In the genomic region with DNA sequence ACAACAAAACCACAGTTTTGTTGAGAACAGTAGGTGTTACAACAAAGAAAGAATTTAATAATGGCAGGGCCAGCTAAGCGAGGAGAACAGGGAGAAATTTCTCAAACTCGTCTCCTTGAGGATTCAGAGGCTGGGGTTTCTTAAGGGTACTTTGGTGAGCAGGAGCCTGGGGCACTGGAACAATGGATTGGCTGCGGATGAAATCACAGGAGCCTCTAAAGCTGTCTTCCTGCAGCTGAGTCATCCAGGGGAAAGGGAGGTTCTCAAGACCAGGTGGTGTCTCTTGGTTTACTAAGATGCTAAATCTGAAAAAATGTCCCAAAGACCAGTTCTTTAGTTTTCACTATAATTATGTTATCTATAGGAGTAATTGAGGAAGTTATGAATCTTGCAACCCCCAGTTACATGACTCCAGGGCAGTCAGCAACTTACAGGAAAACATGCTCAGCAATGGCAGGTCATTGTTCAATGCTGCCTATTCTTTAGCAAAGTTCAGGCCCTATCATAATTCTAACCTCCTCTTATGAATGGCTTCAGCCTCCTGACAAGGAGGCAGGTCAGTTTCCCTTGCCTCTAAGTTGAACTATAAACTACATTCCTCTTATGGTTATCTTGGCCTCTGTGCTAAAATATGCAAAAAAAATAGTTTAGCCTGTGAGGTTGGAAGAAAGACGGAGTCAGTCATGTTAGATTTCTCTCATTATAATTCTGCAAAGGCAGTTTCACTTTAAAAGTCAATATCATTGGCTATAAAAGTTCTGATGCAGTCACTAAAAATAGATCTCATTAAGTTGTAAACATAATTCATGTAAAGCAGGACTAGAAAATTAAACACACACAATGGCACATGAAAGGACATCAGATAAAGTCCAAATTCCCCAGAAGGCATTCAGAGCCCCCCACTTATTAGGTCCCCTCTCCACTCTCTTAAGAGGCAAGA, we compare ENCODE assay signal across 19 cellular contexts.
DNase-seq lines count a peak whose midpoint lies in the region; ATAC-seq and TF ChIP-seq lines count a peak whose summit lies in the region.
"Had no signal": no experiment of that assay in that cellular context is flagged by ENCODE, and none has a peak within 500 bp of the region (broad histone marks: within the 10 kb centered on the region; RNA-seq: fewer than 3 reads in every experiment).

No MANE protein-coding gene starts in this region.

- no peaks in the 10 kb centered on the region for H3K9me2 ChIP-seq in PC-3 (replicated peaks; ENCODE audit: low read length)

- no peak for TF ChIP-seq EP300 in esophagus muscularis mucosa (IDR thresholded peaks at IDR 0.05)

- peak overlapping the region; percentile 24; the same call in 1 of the 2 replicates for H2AFZ ChIP-seq in PC-3 (ENCODE audit: low read length)

- WGBS in esophagus muscularis mucosa = 74% methylated on average over 4 of the region's 4 CpGs
- WGBS in mesendoderm (ENCODE audit: extremely low coverage, insufficient coverage, low lambda C conversion rate) = no CpG with 5 or more reads among the region's 4 CpGs
- 63 to 81% (median 77%) methylated on average over 4 of the region's 4 CpGs for WGBS in spleen, 5 donors

- H3K4me1 ChIP-seq in PC-3 (ENCODE audit: insufficient read depth, low read length) (peaks cover 10% of the 10 kb centered on the region; the same call in 1 of the 2 replicates), esophagus muscularis mucosa (peaks cover 0 to 15% (median 6%) of the 10 kb centered on the region in 4 donors), mesendoderm (ENCODE audit: control insufficient read depth, low read depth, low read length) (no peaks in the 10 kb centered on the region), spleen (no peaks in the 10 kb centered on the region), ascending aorta (no peaks in the 10 kb centered on the region)

- H3K79me2 ChIP-seq in PC-3 (ENCODE audit: low read length) (no peaks in the 10 kb centered on the region), mesendoderm (ENCODE audit: control insufficient read depth, insufficient read depth, low read length) (no peaks in the 10 kb centered on the region)

- no peak overlapping the region for H4K5ac ChIP-seq in mesendoderm (ENCODE audit: low read length)

- no peak overlapping the region for H3K4me3 ChIP-seq in PC-3 (ENCODE audit: low read length)
- no peak overlapping the region for H3K4me3 ChIP-seq in esophagus muscularis mucosa
- H3K4me3 ChIP-seq in mesendoderm (ENCODE audit: low read length) = no peak overlapping the region
- no peak overlapping the region for H3K4me3 ChIP-seq in spleen
- H3K4me3 ChIP-seq in ascending aorta = no peak overlapping the region
- H3K4me3 ChIP-seq: coronary artery had no signal

- H3K27ac ChIP-seq in 22Rv1 = peak overlapping the region; percentile 38
- H3K27ac ChIP-seq in PC-3 (ENCODE audit: low read length) = no peak overlapping the region
- H3K27ac ChIP-seq in esophagus muscularis mucosa (replicated peaks in 1 of 4) = no peak overlapping the region
- H3K27ac ChIP-seq in mesendoderm (ENCODE audit: low read depth, low read length) = no peak overlapping the region
- H3K27ac ChIP-seq in spleen = no peak overlapping the region
- no peak overlapping the region for H3K27ac ChIP-seq in ascending aorta
- H3K27ac ChIP-seq: coronary artery had no signal

- H3K9ac ChIP-seq in PC-3 (ENCODE audit: low read length) = no peak overlapping the region
- no peak overlapping the region for H3K9ac ChIP-seq in mesendoderm (ENCODE audit: low read length)

- no peak overlapping the region for H2AK5ac ChIP-seq in mesendoderm (ENCODE audit: low read length)

- H3K18ac ChIP-seq in mesendoderm (ENCODE audit: low read length) = no peak overlapping the region

- H4K20me1 ChIP-seq in PC-3 (ENCODE audit: low read length) = no peaks in the 10 kb centered on the region

- no peak overlapping the region for H2BK15ac ChIP-seq in mesendoderm (replicated peaks; ENCODE audit: low read depth)

- H4K8ac ChIP-seq in mesendoderm (ENCODE audit: low read depth, low read length) = no peak overlapping the region

- no peak overlapping the region for H3K56ac ChIP-seq in mesendoderm (ENCODE audit: low read length)

- TF ChIP-seq POLR2A in esophagus muscularis mucosa (IDR thresholded peaks at IDR 0.05; ENCODE audit: low read depth) = no peak
- TF ChIP-seq POLR2A in spleen (IDR thresholded peaks at IDR 0.05) = no peak

- DNase-seq in PC-3 = peak; percentile 53
- peak; percentile 39 for DNase-seq in esophagus muscularis mucosa (ENCODE audit: extremely low spot score)
- DNase-seq in mesendoderm = peak; percentile 89
- DNase-seq in Right ventricle myocardium superior = no peak
- DNase-seq in spleen = no peak
- no peak for DNase-seq in ascending aorta (ENCODE audit: low spot score in 2 of 2)
- DNase-seq in posterior cingulate gyrus = no peak
- DNase-seq: ACHN; activated CD4-positive, alpha-beta T cell treated with anti-CD3 and anti-CD28 coated beads for 4 hours; activated T-cell treated with anti-CD3 and anti-CD28 coated beads for 4 hours; CD8-positive, alpha-beta T cell; Kasumi-1; naive thymus-derived CD8-positive, alpha-beta T cell; NCI-H187; NCI-H69; RPMI8226 had no signal

- no peaks in the 10 kb centered on the region for H3K79me1 ChIP-seq in mesendoderm (ENCODE audit: low read length)

- H3K23ac ChIP-seq in mesendoderm (ENCODE audit: low read length) = no peak overlapping the region

- TF ChIP-seq CTCF in 22Rv1 (IDR thresholded peaks at IDR 0.05) = no peak
- no peak for TF ChIP-seq CTCF in PC-3 (conservative IDR thresholded peaks at IDR 0.05; ENCODE audit: low read depth, low read length)
- TF ChIP-seq CTCF in esophagus muscularis mucosa (IDR thresholded peaks at IDR 0.05) = no peak
- TF ChIP-seq CTCF in spleen (IDR thresholded peaks at IDR 0.05 in 8 of 11, conservative IDR thresholded peaks at IDR 0.05 in 3 of 11) = no peak
- TF ChIP-seq CTCF in ascending aorta (IDR thresholded peaks at IDR 0.05) = no peak

- H2BK5ac ChIP-seq in mesendoderm (ENCODE audit: low read length) = no peak overlapping the region

- no peaks in the 10 kb centered on the region for H3K36me3 ChIP-seq in PC-3 (ENCODE audit: low read depth, low read length)
- H3K36me3 ChIP-seq in esophagus muscularis mucosa = no peaks in the 10 kb centered on the region
- no peaks in the 10 kb centered on the region for H3K36me3 ChIP-seq in mesendoderm (ENCODE audit: control insufficient read depth, insufficient read depth, low read length)
- H3K36me3 ChIP-seq in spleen = no peaks in the 10 kb centered on the region
- H3K36me3 ChIP-seq in ascending aorta = no peaks in the 10 kb centered on the region

- ATAC-seq in PC-3 = peak; percentile 62; the same call in 1 of the 2 replicates
- no peak for ATAC-seq in Right ventricle myocardium superior (ENCODE audit: poor library complexity)
- ATAC-seq: CD8-positive, alpha-beta T cell; naive thymus-derived CD8-positive, alpha-beta T cell; sciatic nerve had no signal

- intact Hi-C loops in PC-3 (cut with micrococcal nuclease) (no loop called here), esophagus muscularis mucosa (cut with DNase I) (no loop called here), Right ventricle myocardium superior (cut with DNase I) (no loop called here), spleen (cut with DNase I; ENCODE audit: low total_unique reads) (no loop called here), ascending aorta (cut with DNase I) (no loop called here), posterior cingulate gyrus (cut with DNase I) (no loop called here)

- H3K4me2 ChIP-seq in PC-3 (ENCODE audit: low read length) = peak overlapping the region; percentile 24; the same call in 1 of the 2 replicates
- H3K4me2 ChIP-seq in mesendoderm (ENCODE audit: low read length) = no peak overlapping the region

- H3K4ac ChIP-seq in mesendoderm (ENCODE audit: low read depth, low read length) = no peak overlapping the region

- H2BK120ac ChIP-seq in mesendoderm (ENCODE audit: low read depth, low read length) = no peak overlapping the region

- CTCF ChIA-PET in PC-3 (lab: Charles Lee) = no interaction called here

- POLR2A ChIA-PET in PC-3 (lab: Charles Lee; ENCODE audit: unreplicated experiment) = no interaction called here

- H3F3A ChIP-seq in PC-3 (ENCODE audit: low read length, unreplicated experiment) = no peaks in the 10 kb centered on the region

- H3K9me3 ChIP-seq in PC-3 (ENCODE audit: low read length) = no peaks in the 10 kb centered on the region
- no peaks in the 10 kb centered on the region for H3K9me3 ChIP-seq in esophagus muscularis mucosa
- peaks cover 0 to 10% (median 0%) of the 10 kb centered on the region in 8 donors for H3K9me3 ChIP-seq in spleen
- H3K9me3 ChIP-seq in ascending aorta = no peaks in the 10 kb centered on the region

- no peaks in the 10 kb centered on the region for H3K27me3 ChIP-seq in PC-3 (ENCODE audit: low read length)
- H3K27me3 ChIP-seq in esophagus muscularis mucosa = no peaks in the 10 kb centered on the region
- H3K27me3 ChIP-seq in mesendoderm (ENCODE audit: insufficient read depth, low read length, poor library complexity) = no peaks in the 10 kb centered on the region
- H3K27me3 ChIP-seq in spleen (replicated peaks in 1 of 7) = no peaks in the 10 kb centered on the region
- H3K27me3 ChIP-seq in ascending aorta = no peaks in the 10 kb centered on the region

- no TSS peak for BruUV-seq in PC-3 (replicated peaks; lab: Mats Ljungman, UMichigan)

Comparison
In these comparisons a context has a peak if more than half of its experiments do, and no peak if none do; other contexts are left out.
1. DNase-seq: peak in PC-3 (single experiment), esophagus muscularis mucosa (single experiment) and mesendoderm (single experiment); none in Right ventricle myocardium superior (single experiment), spleen (single experiment), ascending aorta (0 of 2) and posterior cingulate gyrus (0 of 10).